Comparison of ENCODE assay signal across 11 cellular contexts in genomic region chr7:130943981-130944380, GRCh38.
DNase-seq lines count a peak whose midpoint lies in the region; ATAC-seq, FAIRE-seq and TF ChIP-seq lines count a peak whose summit lies in the region.
"Had no signal": no experiment of that assay in that cellular context is flagged by ENCODE, and none has a peak within 500 bp of the region (broad histone marks: within the 10 kb centered on the region; RNA-seq: fewer than 3 reads in every experiment).

No MANE protein-coding gene starts in this region.

- H3K79me2 ChIP-seq in astrocyte (ENCODE audit: insufficient read depth, low read length) = peaks cover 98% of the 10 kb centered on the region

- peak overlapping the region; percentile 94 for H3K9ac ChIP-seq in astrocyte (ENCODE audit: low read length)
- peak overlapping the region; percentile 18 to 82 for H3K9ac ChIP-seq in mucosa of rectum (ENCODE audit: low read depth in 1 of 2, low read length in 2 of 2)

- intact Hi-C loops in right cardiac atrium (cut with DNase I) (no loop called here), cardiac septum (cut with DNase I) (no loop called here)

- H3K4me2 ChIP-seq in astrocyte (ENCODE audit: low read length) = peak overlapping the region; percentile 87

- H2AFZ ChIP-seq in astrocyte (ENCODE audit: low read depth, low read length) = no peak overlapping the region

- WGBS in right cardiac atrium = 73% methylated on average over 3 of the region's 3 CpGs

- H3K4me3 Mint-ChIP-seq in astrocyte (ENCODE audit: unreplicated experiment) = no peak overlapping the region

- DNase-seq in right cardiac atrium (no peak), cardiac septum (ENCODE audit: low spot score) (no peak), astrocyte (ENCODE audit: low read depth) (no peak), HuH-7 (ENCODE audit: low spot score) (no peak), dermis blood vessel endothelial cell (no peak)
- DNase-seq: activated effector memory CD4-positive, alpha-beta T cell treated with anti-CD3 and anti-CD28 coated beads, Interleukin-2, amount 50 U/mL, for 16 hours; COR-L47; substantia nigra had no signal

- peaks cover 12% of the 10 kb centered on the region for H4K20me1 ChIP-seq in astrocyte (ENCODE audit: insufficient read depth, low read length)

- no peaks in the 10 kb centered on the region for H3K9me3 ChIP-seq in right cardiac atrium (ENCODE audit: control insufficient read depth, low read length)
- H3K9me3 ChIP-seq in astrocyte (ENCODE audit: insufficient read depth, low read depth, low read length) = no peaks in the 10 kb centered on the region
- H3K9me3 ChIP-seq in mucosa of rectum (ENCODE audit: control insufficient read depth in 2 of 2, low read length in 2 of 2) = no peaks in the 10 kb centered on the region

- peaks cover 24% of the 10 kb centered on the region for H3K36me3 Mint-ChIP-seq in astrocyte (ENCODE audit: low read depth, unreplicated experiment)

- ATAC-seq in right cardiac atrium (no peak), GM18867 (IDR thresholded peaks at IDR 0.05; ENCODE audit: unreplicated experiment) (no peak), GM21423 (IDR thresholded peaks at IDR 0.05; ENCODE audit: unreplicated experiment) (no peak)

- peak; percentile 20 for FAIRE-seq in astrocyte (lab: Jason Lieb, UNC)

- H3K27me3 Mint-ChIP-seq in astrocyte (ENCODE audit: low read depth, unreplicated experiment) = no peaks in the 10 kb centered on the region

- H3K27ac ChIP-seq in right cardiac atrium (ENCODE audit: low read length) (no peak overlapping the region), astrocyte (ENCODE audit: low read depth, low read length) (peak overlapping the region; percentile 97), mucosa of rectum (ENCODE audit: low read depth in 2 of 2, low read length in 2 of 2) (peak overlapping the region; percentile 70 to 93)

- H3K4me1 ChIP-seq in right cardiac atrium (ENCODE audit: control insufficient read depth, insufficient read depth, low read length) (peaks cover 10% of the 10 kb centered on the region), astrocyte (ENCODE audit: insufficient read depth, low read length) (peaks cover 23% of the 10 kb centered on the region), mucosa of rectum (ENCODE audit: control insufficient read depth in 2 of 2, insufficient read depth in 2 of 2, low read length in 2 of 2) (peaks cover 11 to 19% of the 10 kb centered on the region in 2 donors)

- no peak for TF ChIP-seq CTCF in astrocyte (IDR thresholded peaks at IDR 0.05; ENCODE audit: insufficient read depth, low read depth, low read length)

- H3K9me3 Mint-ChIP-seq in astrocyte (ENCODE audit: unreplicated experiment) = no peaks in the 10 kb centered on the region

- H3K4me1 Mint-ChIP-seq in astrocyte (ENCODE audit: low read depth, unreplicated experiment) = peaks cover 22% of the 10 kb centered on the region

- no peak overlapping the region for H3K27ac Mint-ChIP-seq in astrocyte (ENCODE audit: unreplicated experiment)

- H3K4me3 ChIP-seq in right cardiac atrium (ENCODE audit: low read length) (peak overlapping the region; percentile 39), astrocyte (ENCODE audit: insufficient read depth, low read depth, low read length) (peak overlapping the region; percentile 84), mucosa of rectum (ENCODE audit: low read length in 2 of 2) (peak overlapping the region; percentile 58 to 83)

- no peaks in the 10 kb centered on the region for H3K27me3 ChIP-seq in right cardiac atrium (ENCODE audit: control insufficient read depth, insufficient read depth)
- H3K27me3 ChIP-seq in astrocyte (ENCODE audit: insufficient read depth, low read length) = no peaks in the 10 kb centered on the region
- no peaks in the 10 kb centered on the region for H3K27me3 ChIP-seq in mucosa of rectum (ENCODE audit: control insufficient read depth in 2 of 2, insufficient read depth in 2 of 2, low read length in 2 of 2)

- H3K36me3 ChIP-seq in astrocyte (ENCODE audit: insufficient read depth, low read length) (no peaks in the 10 kb centered on the region), mucosa of rectum (ENCODE audit: control insufficient read depth in 2 of 2, insufficient read depth in 2 of 2, low read length in 2 of 2) (no peaks in the 10 kb centered on the region)
